1 cellular context compared by ENCODE assay signal in genomic region chr9:94927762-94928158, GRCh38.
TF ChIP-seq lines count a peak whose summit lies in the region.

No MANE protein-coding gene starts in this region.

TF ChIP-seq in GM23338, 12 proteins besides CTCF, POLR2A, EP300 and RAD21 (continued from another document):
- TF ChIP-seq ZNF462 (CRISPR knock-in tag; IDR thresholded peaks at IDR 0.05) (no peak), STAT1 (IDR thresholded peaks at IDR 0.05; ENCODE audit: unreplicated experiment) (no peak), ZNF331 (CRISPR knock-in tag; IDR thresholded peaks at IDR 0.05; ENCODE audit: low read depth) (no peak), CREB1 (CRISPR knock-in tag; IDR thresholded peaks at IDR 0.05; ENCODE audit: low read depth) (no peak), REST (IDR thresholded peaks at IDR 0.05; ENCODE audit: unreplicated experiment) (no peak), NANOG (IDR thresholded peaks at IDR 0.05; ENCODE audit: borderline replicate concordance) (no peak)
